Comparison of ENCODE assay signal across 1 cellular context in the genomic region with DNA sequence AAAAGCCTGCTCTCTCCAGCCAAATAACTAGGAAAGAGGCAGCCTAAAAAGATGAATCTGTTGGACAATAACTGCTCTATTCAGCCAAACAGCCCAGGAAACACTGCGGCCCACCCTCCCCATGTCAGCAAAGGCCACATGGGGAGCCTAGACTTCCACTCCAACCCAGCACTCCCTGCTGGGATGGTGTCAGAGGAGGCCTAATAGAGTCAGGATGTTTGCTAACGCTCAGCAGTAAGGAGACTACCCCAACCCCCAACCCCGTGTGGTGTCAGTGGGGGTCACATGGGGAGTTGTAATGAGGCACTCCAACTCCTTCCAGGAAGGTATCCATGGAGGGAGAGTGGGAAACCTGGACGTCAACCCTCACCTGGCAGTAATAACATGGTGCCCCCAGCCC.
TF ChIP-seq lines count a peak whose summit lies in the region.

No MANE protein-coding gene starts in this region.

TF ChIP-seq in H1, 55 proteins besides CTCF, POLR2A, EP300 and RAD21 (continued from another document):
- no peak for TF ChIP-seq RBBP5 (IDR thresholded peaks at IDR 0.05; ENCODE audit: borderline replicate concordance, low read depth, low read length)
- no peak for TF ChIP-seq NRF1 (IDR thresholded peaks at IDR 0.05; ENCODE audit: low read depth, low read length)
- no peak for TF ChIP-seq CHD1 (IDR thresholded peaks at IDR 0.05; ENCODE audit: low read depth, low read length)
- TF ChIP-seq, protein P1, sequence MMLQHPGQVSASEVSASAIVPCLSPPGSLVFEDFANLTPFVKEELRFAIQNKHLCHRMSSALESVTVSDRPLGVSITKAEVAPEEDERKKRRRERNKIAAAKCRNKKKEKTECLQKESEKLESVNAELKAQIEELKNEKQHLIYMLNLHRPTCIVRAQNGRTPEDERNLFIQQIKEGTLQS (IDR thresholded peaks at IDR 0.05; ENCODE audit: insufficient read depth, low read depth, low read length), result no peak
- no peak for TF ChIP-seq BRCA1 (IDR thresholded peaks at IDR 0.05; ENCODE audit: low read depth, low read length)
- TF ChIP-seq RXRA (IDR thresholded peaks at IDR 0.05; ENCODE audit: insufficient read depth, low read depth, low read length), result no peak
- TF ChIP-seq SP1 (IDR thresholded peaks at IDR 0.05; ENCODE audit: low read depth, low read length), result no peak
- TF ChIP-seq KDM1A (IDR thresholded peaks at IDR 0.05; ENCODE audit: borderline replicate concordance, low read length), result no peak
- TF ChIP-seq POLR2AphosphoS5 (IDR thresholded peaks at IDR 0.05; ENCODE audit: low read depth, low read length), result no peak
- TF ChIP-seq KDM5A (IDR thresholded peaks at IDR 0.05; ENCODE audit: low read length), result no peak
- no peak for TF ChIP-seq POU5F1 (IDR thresholded peaks at IDR 0.05; ENCODE audit: low read depth, low read length)
- TF ChIP-seq SIRT6 (IDR thresholded peaks at IDR 0.05; ENCODE audit: low read length), result no peak
- TF ChIP-seq BACH1 (IDR thresholded peaks at IDR 0.05; ENCODE audit: low read length), result no peak
